ENCODE assay signal across 8 cellular contexts in the genomic region with DNA sequence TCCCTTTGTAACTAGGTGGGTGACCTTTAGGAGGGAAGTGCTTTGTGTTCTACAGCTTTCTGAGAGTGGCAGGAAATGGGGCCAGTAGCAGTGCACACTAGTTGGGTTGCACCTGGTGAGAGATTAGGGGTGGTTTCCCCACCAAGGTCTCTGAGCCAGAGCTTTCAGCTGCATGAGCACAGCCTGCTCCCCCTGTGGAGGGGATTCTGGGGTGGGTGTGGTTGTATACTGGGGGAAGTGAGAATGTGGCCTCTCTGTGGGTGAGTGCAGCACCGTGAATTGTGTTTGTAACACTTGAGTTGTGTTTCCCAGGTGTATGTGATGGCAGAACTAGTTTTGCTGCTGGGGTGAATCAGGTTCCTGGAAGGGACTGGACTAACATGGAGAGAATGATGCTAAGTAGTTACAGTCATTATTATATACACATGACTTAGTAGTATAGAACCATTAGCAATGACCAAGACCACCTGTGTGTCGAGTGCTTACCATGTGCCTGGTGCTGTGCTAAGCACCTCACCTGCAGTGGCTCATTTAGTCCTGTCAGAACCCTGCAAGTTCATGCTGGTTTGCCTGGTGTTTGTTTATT. TPM values are rescaled to one million over a fixed set of nuclear protein-coding genes. Genes with fewer than 3 reads are reported as not detected.
A peak's percentile ranks its signal among the peaks of the same experiment; 100 is the strongest.
DNase-seq lines count a peak whose midpoint lies in the region; ATAC-seq and TF ChIP-seq lines count a peak whose summit lies in the region.

No MANE protein-coding gene starts in this region.

- TF ChIP-seq CTCF in Peyer's patch (IDR thresholded peaks at IDR 0.05) (no peak), astrocyte of the spinal cord (IDR thresholded peaks at IDR 0.05; ENCODE audit: low read depth, low read length) (no peak)

- H3K27ac ChIP-seq in Peyer's patch = peak overlapping the region; percentile 83 to 91 (median 88)
- peak overlapping the region; percentile 59 for H3K27ac ChIP-seq in muscle layer of duodenum (ENCODE audit: low read length)

- peak overlapping the region in 1 of 4 donors; percentile 12 for H3K4me3 ChIP-seq in Peyer's patch
- H3K4me3 ChIP-seq in astrocyte of the spinal cord (ENCODE audit: low read depth, low read length) = no peak overlapping the region
- H3K4me3 ChIP-seq in muscle layer of duodenum (ENCODE audit: low read depth in 1 of 2, low read length in 2 of 2) = peak overlapping the region in 1 of 2 donors; percentile 62

- no peaks in the 10 kb centered on the region for H3K27me3 ChIP-seq in Peyer's patch
- no peaks in the 10 kb centered on the region for H3K27me3 ChIP-seq in muscle layer of duodenum (ENCODE audit: low read depth, low read length)

- no peaks in the 10 kb centered on the region for H3K9me3 ChIP-seq in Peyer's patch
- H3K9me3 ChIP-seq in muscle layer of duodenum (ENCODE audit: control insufficient read depth in 1 of 2, low read length in 2 of 2) = no peaks in the 10 kb centered on the region

- peak; percentile 71 for ATAC-seq in HG02763 (IDR thresholded peaks at IDR 0.05; ENCODE audit: unreplicated experiment)

- no peak for TF ChIP-seq POLR2A in Peyer's patch (IDR thresholded peaks at IDR 0.05)

- DNase-seq in NCI-H2196 (lab: John Stamatoyannopoulos, UW; ENCODE audit: unreplicated experiment) (peak; percentile 56), NCI-H2196 treated with DMSO at 0.1 percent for 48 hours (lab: John Stamatoyannopoulos, UW; ENCODE audit: unreplicated experiment) (no peak), Peyer's patch (peak in 2 of 3 donors; percentile 91 to 93), astrocyte of the spinal cord (ENCODE audit: low read depth, low spot score) (peak; percentile 23), NCI-H2081 treated with DMSO at 0.1 percent for 48 hours (lab: John Stamatoyannopoulos, UW) (no peak), NCI-H146 (lab: John Stamatoyannopoulos, UW) (no peak)

- H3K36me3 ChIP-seq in Peyer's patch = no peaks in the 10 kb centered on the region
- H3K36me3 ChIP-seq in muscle layer of duodenum (ENCODE audit: control insufficient read depth in 1 of 2, insufficient read depth in 2 of 2, low read length in 2 of 2) = peaks cover 0 to 9% of the 10 kb centered on the region in 2 donors

- in situ Hi-C loops in astrocyte of the spinal cord (cut with HindIII; ENCODE audit: low sequenced_read_pairs) = loop anchor here (25.0 kb wide), 1 partner anchor 126 kb away; no protein-coding TSS in a partner anchor

- H3K4me1 ChIP-seq in Peyer's patch (peaks cover 14 to 41% (median 27%) of the 10 kb centered on the region in 4 donors), muscle layer of duodenum (ENCODE audit: control insufficient read depth in 1 of 2, insufficient read depth in 2 of 2, low read length in 2 of 2) (peaks cover 25 to 31% of the 10 kb centered on the region in 2 donors)

RNA-seq across cellular contexts. Expression of a gene that starts 11.8 kb away (rescaled TPM):
- total RNA-seq in Peyer's patch = 10 to 100 TPM; 21.7 to 49.5 (median 30.9) TPM

Comparison
In these comparisons a context has a peak if more than half of its experiments do, and no peak if none do; other contexts are left out.
1. DNase-seq: peak in NCI-H2196 (single experiment), Peyer's patch (2 of 3) and astrocyte of the spinal cord (single experiment); none in NCI-H2196 treated with DMSO at 0.1 percent for 48 hours (single experiment), NCI-H2081 treated with DMSO at 0.1 percent for 48 hours (single experiment) and NCI-H146 (single experiment).